ENCODE assay signal across 1 cellular context in the genomic region with DNA sequence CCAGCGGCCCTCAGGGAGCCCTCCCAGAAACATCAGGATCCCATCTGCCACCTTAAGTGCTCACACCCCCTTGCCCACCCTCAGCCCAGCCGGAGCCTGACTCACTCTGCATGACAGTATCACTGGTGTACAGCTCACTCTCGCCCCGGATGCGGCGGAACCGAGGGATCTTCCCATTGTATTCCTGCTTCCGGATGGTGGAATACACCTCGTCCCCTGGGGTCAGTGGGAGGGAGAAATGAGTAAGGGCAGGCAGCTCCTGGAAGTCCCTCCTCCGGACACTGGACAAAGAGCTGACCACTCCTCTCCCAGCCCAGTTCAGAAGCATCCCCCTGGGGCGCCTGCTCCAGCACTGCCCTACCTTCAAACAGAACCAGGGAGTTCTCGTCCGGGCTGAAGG.
TF ChIP-seq lines count a peak whose summit lies in the region.

No MANE protein-coding gene starts in this region.

TF ChIP-seq in HEK293, 187 proteins besides CTCF, POLR2A, EP300 and RAD21 (continued from another document):
- TF ChIP-seq, protein P1, sequence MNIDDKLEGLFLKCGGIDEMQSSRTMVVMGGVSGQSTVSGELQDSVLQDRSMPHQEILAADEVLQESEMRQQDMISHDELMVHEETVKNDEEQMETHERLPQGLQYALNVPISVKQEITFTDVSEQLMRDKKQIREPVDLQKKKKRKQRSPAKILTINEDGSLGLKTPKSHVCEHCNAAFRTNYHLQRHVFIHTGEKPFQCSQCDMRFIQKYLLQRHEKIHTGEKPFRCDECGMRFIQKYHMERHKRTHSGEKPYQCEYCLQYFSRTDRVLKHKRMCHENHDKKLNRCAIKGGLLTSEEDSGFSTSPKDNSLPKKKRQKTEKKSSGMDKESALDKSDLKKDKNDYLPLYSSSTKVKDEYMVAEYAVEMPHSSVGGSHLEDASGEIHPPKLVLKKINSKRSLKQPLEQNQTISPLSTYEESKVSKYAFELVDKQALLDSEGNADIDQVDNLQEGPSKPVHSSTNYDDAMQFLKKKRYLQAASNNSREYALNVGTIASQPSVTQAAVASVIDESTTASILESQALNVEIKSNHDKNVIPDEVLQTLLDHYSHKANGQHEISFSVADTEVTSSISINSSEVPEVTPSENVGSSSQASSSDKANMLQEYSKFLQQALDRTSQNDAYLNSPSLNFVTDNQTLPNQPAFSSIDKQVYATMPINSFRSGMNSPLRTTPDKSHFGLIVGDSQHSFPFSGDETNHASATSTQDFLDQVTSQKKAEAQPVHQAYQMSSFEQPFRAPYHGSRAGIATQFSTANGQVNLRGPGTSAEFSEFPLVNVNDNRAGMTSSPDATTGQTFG (tag by site-specific recombination; IDR thresholded peaks at IDR 0.05; ENCODE audit: borderline replicate concordance) = no peak
- TF ChIP-seq ZNF621 (tag by site-specific recombination; IDR thresholded peaks at IDR 0.05) (no peak), IKZF3 (tag by site-specific recombination; IDR thresholded peaks at IDR 0.05) (peak; percentile 63; the same call in 1 of the 2 replicates), ZNF174 (tag by site-specific recombination; IDR thresholded peaks at IDR 0.05) (no peak)
- TF ChIP-seq, protein P2, sequence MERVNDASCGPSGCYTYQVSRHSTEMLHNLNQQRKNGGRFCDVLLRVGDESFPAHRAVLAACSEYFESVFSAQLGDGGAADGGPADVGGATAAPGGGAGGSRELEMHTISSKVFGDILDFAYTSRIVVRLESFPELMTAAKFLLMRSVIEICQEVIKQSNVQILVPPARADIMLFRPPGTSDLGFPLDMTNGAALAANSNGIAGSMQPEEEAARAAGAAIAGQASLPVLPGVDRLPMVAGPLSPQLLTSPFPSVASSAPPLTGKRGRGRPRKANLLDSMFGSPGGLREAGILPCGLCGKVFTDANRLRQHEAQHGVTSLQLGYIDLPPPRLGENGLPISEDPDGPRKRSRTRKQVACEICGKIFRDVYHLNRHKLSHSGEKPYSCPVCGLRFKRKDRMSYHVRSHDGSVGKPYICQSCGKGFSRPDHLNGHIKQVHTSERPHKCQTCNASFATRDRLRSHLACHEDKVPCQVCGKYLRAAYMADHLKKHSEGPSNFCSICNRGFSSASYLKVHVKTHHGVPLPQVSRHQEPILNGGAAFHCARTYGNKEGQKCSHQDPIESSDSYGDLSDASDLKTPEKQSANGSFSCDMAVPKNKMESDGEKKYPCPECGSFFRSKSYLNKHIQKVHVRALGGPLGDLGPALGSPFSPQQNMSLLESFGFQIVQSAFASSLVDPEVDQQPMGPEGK (tag by site-specific recombination; IDR thresholded peaks at IDR 0.05) = no peak
TF ChIP-seq in HEK293: peak in this region for 1.
